18 cellular contexts compared by ENCODE assay signal in genomic region chr17:7141824-7142223, GRCh38. TPM values are rescaled to one million over a fixed set of nuclear protein-coding genes. Genes with fewer than 3 reads are reported as not detected.
DNase-seq lines count a peak whose midpoint lies in the region; ATAC-seq and TF ChIP-seq lines count a peak whose summit lies in the region.
"Had no signal": no experiment of that assay in that cellular context is flagged by ENCODE, and none has a peak within 500 bp of the region (broad histone marks: within the 10 kb centered on the region; RNA-seq: fewer than 3 reads in every experiment).

No MANE protein-coding gene starts in this region.

- H3K27ac ChIP-seq in VCaP (peak overlapping the region; percentile 63), left lung (no peak overlapping the region), thyroid gland (peak overlapping the region; percentile 40 to 65 (median 54)), body of pancreas (no peak overlapping the region)
- H3K27ac ChIP-seq: brain microvascular endothelial cell, RWPE1, sigmoid colon had no signal

- intact Hi-C loops in left lung (cut with DNase I) (no loop called here), thyroid gland (cut with DNase I) (no loop called here), body of pancreas (cut with DNase I) (loop anchor here (10.0 kb wide), 1 partner anchor 63 kb away; no protein-coding TSS in a partner anchor)

- DNase-seq in left lung (no peak), thyroid gland (peak; percentile 79 to 80), body of pancreas (no peak), GM20000 (ENCODE audit: low spot score) (no peak)
- DNase-seq: activated CD4-positive, alpha-beta memory T cell treated with anti-CD3 and anti-CD28 coated beads for 36 hours; activated T-cell treated with anti-CD3 and anti-CD28 coated beads, Interleukin-2, amount 50 U/mL, for 72 hours; brain microvascular endothelial cell; COR-L47; GF-D8; midbrain; NK-92 treated with Interleukin-12 subunit alpha and Interleukin-12 subunit beta, amount 100 ng/mL, for 24 hours; occipital lobe; sigmoid colon had no signal

- TF ChIP-seq CTCF in VCaP (conservative IDR thresholded peaks at IDR 0.05) = no peak
- no peak for TF ChIP-seq CTCF in left lung (IDR thresholded peaks at IDR 0.05)
- TF ChIP-seq CTCF in thyroid gland (IDR thresholded peaks at IDR 0.05) = no peak
- no peak for TF ChIP-seq CTCF in body of pancreas (IDR thresholded peaks at IDR 0.05)
- TF ChIP-seq CTCF in GM20000 (IDR thresholded peaks at IDR 0.05; ENCODE audit: extremely low read depth, missing control alignments) = no peak

- no peaks in the 10 kb centered on the region for H3K9me3 ChIP-seq in left lung
- H3K9me3 ChIP-seq in thyroid gland = no peaks in the 10 kb centered on the region
- no peaks in the 10 kb centered on the region for H3K9me3 ChIP-seq in body of pancreas
- H3K9me3 ChIP-seq: sigmoid colon had no signal

- H3K36me3 ChIP-seq in left lung = no peaks in the 10 kb centered on the region
- no peaks in the 10 kb centered on the region for H3K36me3 ChIP-seq in thyroid gland
- H3K36me3 ChIP-seq in body of pancreas (replicated peaks in 1 of 2; ENCODE audit: insufficient read depth in 1 of 2, low read depth in 2 of 2) = no peaks in the 10 kb centered on the region
- H3K36me3 ChIP-seq: brain microvascular endothelial cell, sigmoid colon had no signal

- TF ChIP-seq POLR2A in thyroid gland (IDR thresholded peaks at IDR 0.05) = no peak
- TF ChIP-seq POLR2A in body of pancreas (IDR thresholded peaks at IDR 0.05) = no peak

- H3K4me1 ChIP-seq in left lung (peaks cover 0 to 7% of the 10 kb centered on the region in 2 donors), thyroid gland (peaks cover 8 to 17% of the 10 kb centered on the region in 2 donors), body of pancreas (peaks cover 4% of the 10 kb centered on the region)
- H3K4me1 ChIP-seq: sigmoid colon had no signal

- TF ChIP-seq RAD21 in Ishikawa (IDR thresholded peaks at IDR 0.05; ENCODE audit: low read depth) = no peak

- WGBS in thyroid gland, 2 donors = 25 to 27% methylated on average over 10 of the region's 10 CpGs
- 24 to 25% methylated on average over 10 of the region's 10 CpGs for WGBS in body of pancreas, 2 donors

- ATAC-seq in left lung = peak; percentile 63
- ATAC-seq in GM19324 (IDR thresholded peaks at IDR 0.05; ENCODE audit: low FRiP score, unreplicated experiment) = no peak
- no peak for ATAC-seq in body of pancreas
- ATAC-seq: activated T-cell treated with anti-CD3 and anti-CD28 coated beads, Interleukin-2, amount 50 U/mL, for 72 hours had no signal

- TF ChIP-seq EP300 in Ishikawa (IDR thresholded peaks at IDR 0.05; ENCODE audit: borderline replicate concordance) = no peak

- H3K4me3 ChIP-seq in left lung (no peak overlapping the region), thyroid gland (replicated peaks in 1 of 3) (no peak overlapping the region), body of pancreas (no peak overlapping the region)
- H3K4me3 ChIP-seq: sigmoid colon had no signal

- H3K27me3 ChIP-seq in left lung (peaks cover 0 to 32% of the 10 kb centered on the region in 2 donors), thyroid gland (no peaks in the 10 kb centered on the region), body of pancreas (peaks cover 0 to 10% of the 10 kb centered on the region in 2 donors)

TF ChIP-seq in Ishikawa, 13 proteins besides CTCF, POLR2A, EP300 and RAD21:
- TF ChIP-seq TCF12 (IDR thresholded peaks at IDR 0.05; ENCODE audit: low read depth) (no peak), USF1 (IDR thresholded peaks at IDR 0.05) (peak; percentile 51; the same call in 1 of the 2 replicates), MAX (IDR thresholded peaks at IDR 0.05) (no peak), NFIC (IDR thresholded peaks at IDR 0.05) (no peak), REST (IDR thresholded peaks at IDR 0.05; ENCODE audit: low read depth) (no peak), CEBPB (IDR thresholded peaks at IDR 0.05) (no peak)
TF ChIP-seq in Ishikawa: peak in this region for 1.

RNA-seq across cellular contexts. Expression of gene ASGR2, which starts 27.2 kb away (rescaled TPM):
- total RNA-seq in left lung (1 to 10 TPM; 1.0 to 2.7 TPM), thyroid gland (1 to 10 TPM in 1 of 4 donors, not detected in 3; 1.0 TPM), body of pancreas (not detected)
- total RNA-seq: activated CD4-positive, alpha-beta memory T cell treated with anti-CD3 and anti-CD28 coated beads for 36 hours; activated T-cell treated with anti-CD3 and anti-CD28 coated beads, Interleukin-2, amount 50 U/mL, for 72 hours; fibroblast of lung; occipital lobe had no signal

RNA-seq across cellular contexts. Expression of gene ASGR1, which starts 37.3 kb away (rescaled TPM):
- 1 to 10 TPM; 2.4 to 7.7 TPM for total RNA-seq in left lung
- 1 to 10 TPM in 3 of 4 donors, not detected in 1; 3.0 to 6.5 (median 3.3) TPM for total RNA-seq in thyroid gland
- total RNA-seq in body of pancreas = 1 to 10 TPM in 1 of 2 donors, not detected in 1; 4.6 TPM

Comparison
In these comparisons a context has a peak if more than half of its experiments do, and no peak if none do; other contexts are left out.
1. H3K27ac ChIP-seq: peak in VCaP (single experiment) and thyroid gland (3 of 3); none in left lung (0 of 2) and body of pancreas (0 of 4).
2. DNase-seq: peak in thyroid gland (2 of 2); none in left lung (0 of 2), body of pancreas (0 of 4) and GM20000 (single experiment).